ENCODE assay signal across 1 cellular context in the genomic region with DNA sequence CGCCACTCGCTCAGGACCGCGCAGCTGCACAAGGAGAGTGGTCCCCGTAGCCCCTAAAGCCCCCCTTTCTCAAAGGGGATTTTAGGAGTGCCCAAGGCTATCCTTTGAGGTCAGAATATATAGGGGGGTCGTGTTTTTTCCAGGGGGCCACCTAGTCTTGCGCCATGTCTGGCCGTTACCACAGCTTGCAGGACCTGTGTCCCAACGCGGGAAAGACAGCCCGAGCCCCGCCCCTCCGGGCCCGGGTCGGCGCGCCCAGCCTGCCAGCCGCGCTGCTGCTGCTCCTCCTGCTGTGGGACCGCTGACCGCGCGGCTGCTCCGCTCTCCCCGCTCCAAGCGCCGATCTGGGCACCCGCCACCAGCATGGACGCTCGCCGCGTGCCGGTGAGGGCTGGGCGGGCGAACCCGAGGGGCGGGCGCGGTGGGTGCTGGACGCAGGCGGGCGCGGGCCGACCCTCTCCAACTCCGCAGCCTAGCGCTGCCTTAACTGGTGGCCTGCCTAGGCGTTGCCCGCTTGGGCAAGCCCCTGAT.
A peak's percentile ranks its signal among the peaks of the same experiment; 100 is the strongest.
TF ChIP-seq lines count a peak whose summit lies in the region.

TSS of gene CDCA7 (plus strand) at position 272 of the 531 bp plus-strand sequence. CDS start at position 364, 92 bp downstream.

TF ChIP-seq in A549, 52 proteins besides CTCF, POLR2A, EP300 and RAD21 (continued from another document):
- TF ChIP-seq, protein P1, sequence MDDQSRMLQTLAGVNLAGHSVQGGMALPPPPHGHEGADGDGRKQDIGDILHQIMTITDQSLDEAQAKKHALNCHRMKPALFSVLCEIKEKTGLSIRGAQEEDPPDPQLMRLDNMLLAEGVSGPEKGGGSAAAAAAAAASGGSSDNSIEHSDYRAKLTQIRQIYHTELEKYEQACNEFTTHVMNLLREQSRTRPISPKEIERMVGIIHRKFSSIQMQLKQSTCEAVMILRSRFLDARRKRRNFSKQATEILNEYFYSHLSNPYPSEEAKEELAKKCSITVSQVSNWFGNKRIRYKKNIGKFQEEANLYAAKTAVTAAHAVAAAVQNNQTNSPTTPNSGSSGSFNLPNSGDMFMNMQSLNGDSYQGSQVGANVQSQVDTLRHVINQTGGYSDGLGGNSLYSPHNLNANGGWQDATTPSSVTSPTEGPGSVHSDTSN (IDR thresholded peaks at IDR 0.05) = peak; percentile 59; the same call in 1 of the 2 replicates
- no peak for TF ChIP-seq RARB (CRISPR knock-in tag; IDR thresholded peaks at IDR 0.05)
- no peak for TF ChIP-seq ELK1 (IDR thresholded peaks at IDR 0.05; ENCODE audit: low read depth, low read length)
- no peak for TF ChIP-seq HEYL (CRISPR knock-in tag; IDR thresholded peaks at IDR 0.05)
- no peak for TF ChIP-seq ZNF302 (CRISPR knock-in tag; IDR thresholded peaks at IDR 0.05)
- no peak for TF ChIP-seq CBX2 (IDR thresholded peaks at IDR 0.05; ENCODE audit: borderline replicate concordance, low read depth)
- no peak for TF ChIP-seq MYC (IDR thresholded peaks at IDR 0.05; ENCODE audit: borderline replicate concordance, low read length)
- no peak for TF ChIP-seq NR3C1 (IDR thresholded peaks at IDR 0.05)
- no peak for TF ChIP-seq ZSCAN20 (CRISPR knock-in tag; IDR thresholded peaks at IDR 0.05)
- TF ChIP-seq RCOR1 (IDR thresholded peaks at IDR 0.05; ENCODE audit: low read depth, low read length) = no peak
- no peak for TF ChIP-seq CHD2 (IDR thresholded peaks at IDR 0.05; ENCODE audit: low read length, partially characterized antibody)
- TF ChIP-seq SMC3 (IDR thresholded peaks at IDR 0.05) = peak; percentile 13; the same call in 1 of the 3 replicates
